8 cellular contexts compared by ENCODE assay signal in genomic region chr14:74841230-74842207, GRCh38.
DNase-seq lines count a peak whose midpoint lies in the region; ATAC-seq, FAIRE-seq and TF ChIP-seq lines count a peak whose summit lies in the region.

No MANE protein-coding gene starts in this region.

- H3K27me3 Mint-ChIP-seq in central memory CD8-positive, alpha-beta T cell: no peaks in the 10 kb centered on the region

- H3K27ac Mint-ChIP-seq in central memory CD8-positive, alpha-beta T cell (ENCODE audit: low read depth): peak overlapping the region; percentile 84

- FAIRE-seq in GM18507 (lab: Jason Lieb, UNC): peak; percentile 97

- H3K4me1 Mint-ChIP-seq in central memory CD8-positive, alpha-beta T cell: peaks cover 50% of the 10 kb centered on the region

- peak overlapping the region; percentile 29 for H3K4me3 Mint-ChIP-seq in central memory CD8-positive, alpha-beta T cell

- no peak for TF ChIP-seq CTCF in HL-60 (IDR thresholded peaks at IDR 0.05; ENCODE audit: insufficient read depth, low read length)

- ATAC-seq in GM21576 (IDR thresholded peaks at IDR 0.05; ENCODE audit: unreplicated experiment): peak; percentile 70
- peak; percentile 66 for ATAC-seq in central memory CD8-positive, alpha-beta T cell (replicated peaks; ENCODE audit: extremely low read depth, poor library complexity, severe bottlenecking)

- peaks cover 1% of the 10 kb centered on the region for H3K36me3 Mint-ChIP-seq in central memory CD8-positive, alpha-beta T cell (ENCODE audit: insufficient read depth)

- H3K27me3 ChIP-seq in HL-60 (ENCODE audit: insufficient read depth, poor library complexity, severe bottlenecking): no peaks in the 10 kb centered on the region

- H3K9me3 Mint-ChIP-seq in central memory CD8-positive, alpha-beta T cell: no peaks in the 10 kb centered on the region

- intact Hi-C loops in head of caudate nucleus (cut with DNase I): no loop called here

- peak overlapping the region; percentile 39; the same call in 1 of the 2 replicates for H3K27ac ChIP-seq in HL-60 (replicated peaks)

- H3K4me3 ChIP-seq in HL-60 (replicated peaks; ENCODE audit: insufficient read depth, low read length): no peak overlapping the region

- peak; percentile 28 for DNase-seq in GM18507 (ENCODE audit: extremely low spot score, insufficient read length, low read depth)
- peak in 1 of 2 experiments; percentile 54 for DNase-seq in HL-60 (ENCODE audit: low read depth in 1 of 2, low spot score in 1 of 2)
- DNase-seq in central memory CD8-positive, alpha-beta T cell (ENCODE audit: low spot score in 2 of 2): no peak
- DNase-seq in head of caudate nucleus: no peak
- DNase-seq in DMS 273 (lab: John Stamatoyannopoulos, UW; ENCODE audit: unreplicated experiment): no peak
- DNase-seq in DMS114 treated with DMSO at 0.1 percent for 48 hours (lab: John Stamatoyannopoulos, UW; ENCODE audit: unreplicated experiment): no peak
- no peak for DNase-seq in NCI-H2196 (lab: John Stamatoyannopoulos, UW; ENCODE audit: unreplicated experiment)
